ENCODE assay signal across 1 cellular context in the genomic region with DNA sequence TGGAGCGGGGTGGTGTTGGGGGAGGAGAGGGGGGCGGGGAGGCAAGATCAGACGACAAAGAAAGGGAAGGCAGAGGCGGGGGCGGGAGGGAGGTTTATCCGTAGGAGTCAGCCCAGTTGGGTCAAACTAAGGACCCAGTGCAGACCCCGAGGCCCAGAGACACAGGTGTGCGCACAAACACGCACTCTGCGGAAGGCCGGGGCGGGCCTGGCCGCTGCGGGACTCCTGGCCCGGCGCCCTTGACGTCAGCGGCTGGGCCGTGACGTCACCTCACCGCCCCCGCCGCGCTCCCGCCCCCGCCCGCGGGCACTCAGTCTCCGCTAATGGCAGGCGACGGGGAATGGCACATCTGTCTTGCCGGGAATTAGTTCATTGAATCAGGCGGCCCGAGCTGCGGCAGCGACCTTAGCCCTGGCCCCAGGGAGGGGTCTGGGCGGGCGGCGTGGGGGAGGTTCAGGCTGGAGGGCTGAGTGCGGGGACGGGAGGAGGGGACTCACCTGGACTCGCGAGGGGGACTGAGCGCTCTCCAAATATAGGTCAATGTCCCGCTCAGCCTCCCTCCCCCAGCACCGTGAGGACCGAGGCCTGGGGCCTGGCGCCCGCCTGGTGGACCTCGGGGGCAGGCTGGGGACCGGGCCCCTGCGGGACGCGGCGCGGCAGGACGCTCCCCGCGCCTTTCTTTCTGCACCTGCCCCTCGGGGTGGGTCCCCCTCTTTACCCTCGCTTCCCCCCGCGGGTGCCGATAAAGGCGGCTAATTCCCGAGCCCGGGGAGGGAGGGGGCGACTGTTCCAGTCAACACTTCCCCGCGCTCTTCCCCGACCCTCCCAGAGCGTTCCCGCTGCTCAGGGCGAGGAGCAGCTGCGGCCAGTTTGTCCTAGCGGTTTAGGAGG.
A peak's percentile ranks its signal among the peaks of the same experiment; 100 is the strongest.
TF ChIP-seq lines count a peak whose summit lies in the region.

No MANE protein-coding gene starts in this region.

TF ChIP-seq in IMR-90, 13 proteins besides CTCF, POLR2A, EP300 and RAD21:
- TF ChIP-seq MXI1 (IDR thresholded peaks at IDR 0.05; ENCODE audit: borderline replicate concordance, low read depth, low read length) = no peak
- TF ChIP-seq MAZ (IDR thresholded peaks at IDR 0.05; ENCODE audit: borderline replicate concordance, low read depth, low read length) = 0 out of 2 replicates have a peak, but pooled peaks have one; percentile 16
- TF ChIP-seq USF2 (IDR thresholded peaks at IDR 0.05; ENCODE audit: low read depth, low read length) = no peak
- TF ChIP-seq RCOR1 (IDR thresholded peaks at IDR 0.05; ENCODE audit: insufficient replicate concordance, low read length) = no peak
TF ChIP-seq in IMR-90: peak in this region for 1.
